Comparison of ENCODE assay signal across 21 cellular contexts in genomic region chr9:132788378-132788777, GRCh38.
"Had no signal": no experiment of that assay in that cellular context is flagged by ENCODE, and none has a peak within 500 bp of the region (broad histone marks: within the 10 kb centered on the region; RNA-seq: fewer than 3 reads in every experiment).

No MANE protein-coding gene starts in this region.

- DNase-seq: islet precursor cell; left ventricle myocardium inferior; midbrain; mucosa of descending colon; pancreas; posterior cingulate gyrus; retina; right cardiac atrium; spleen; stimulated activated CD4-positive, alpha-beta T cell treated with anti-CD3 and anti-CD28 coated beads, Interleukin-4, amount 100 ng/mL, for 24 hours; stimulated activated naive CD4-positive, alpha-beta T cell treated with Interleukin-2 at 50 U/mL for 16 hours; stimulated activated naive CD8-positive, alpha-beta T cell treated with anti-CD3 and anti-CD28 coated beads, Interleukin-15, amount 100 ng/mL, for 72 hours; substantia nigra; uterus had no signal

- H2AFZ ChIP-seq: hepatocyte had no signal

- H3K4me2 ChIP-seq: hepatocyte had no signal

- H3K4me3 ChIP-seq: hepatocyte, left ventricle myocardium inferior, lung, mucosa of descending colon, pancreas, prostate gland, skin epidermis, spleen, tibial nerve, uterus had no signal

- H3K79me2 ChIP-seq: hepatocyte had no signal

- H3K27me3 ChIP-seq: hepatocyte, pancreas, tibial nerve, uterus had no signal

- H3K27ac ChIP-seq: hepatocyte, left ventricle myocardium inferior, pancreas, prostate gland, skin epidermis, spleen, uterus had no signal

- H3K4me1 ChIP-seq: pancreas, prostate gland, spleen, uterus had no signal

- FAIRE-seq: pancreas had no signal

- H3K9me3 ChIP-seq: mucosa of descending colon, pancreas, prostate gland, uterus had no signal

- ATAC-seq: mucosa of descending colon; naive thymus-derived CD4-positive, alpha-beta T cell; natural killer cell treated with Interleukin-12 subunit alpha and Interleukin-12 subunit beta and Interleukin-15 and Interleukin-18, amount 100 ng/mL, for 72 hours; pancreas; right cardiac atrium; stimulated activated naive CD8-positive, alpha-beta T cell treated with anti-CD3 and anti-CD28 coated beads, Interleukin-15, amount 100 ng/mL, for 72 hours had no signal

- H3K36me3 ChIP-seq: left ventricle myocardium inferior, pancreas, prostate gland, spleen, uterus had no signal
